In genomic region chr19:16112778-16113177, GRCh38 we compare ENCODE assay signal across 9 cellular contexts. TPM values are rescaled to one million over a fixed set of nuclear protein-coding genes. Genes with fewer than 3 reads are reported as not detected.
DNase-seq lines count a peak whose midpoint lies in the region; ATAC-seq, FAIRE-seq and TF ChIP-seq lines count a peak whose summit lies in the region.
"Had no signal": no experiment of that assay in that cellular context is flagged by ENCODE, and none has a peak within 500 bp of the region (broad histone marks: within the 10 kb centered on the region; RNA-seq: fewer than 3 reads in every experiment).

No MANE protein-coding gene starts in this region.

- H3K9ac ChIP-seq in HepG2 (ENCODE audit: insufficient read depth, low read depth, low read length), result peak overlapping the region; percentile 93; the same call in 1 of the 2 replicates

- TF ChIP-seq EP300 in HepG2 (IDR thresholded peaks at IDR 0.05; ENCODE audit: low read depth in 2 of 2, low read length in 2 of 2) (no peak), HepG2 (CRISPR knock-in tag; IDR thresholded peaks at IDR 0.05; ENCODE audit: borderline replicate concordance) (no peak), upper lobe of left lung (IDR thresholded peaks at IDR 0.05) (no peak)

- peaks cover 30% of the 10 kb centered on the region for H3K36me3 Mint-ChIP-seq in activated CD8-positive, alpha-beta T cell treated with anti-CD3 and anti-CD28 coated beads for 36 hours (ENCODE audit: low read depth)

- 5 to 21% (median 13%) methylated on average over 2 of the region's 2 CpGs for WGBS in heart left ventricle, 4 donors
- 77% methylated on average over 2 of the region's 2 CpGs for whole genome bisulfite sequencing in HepG2 (ENCODE audit: low lambda C conversion rate)
- 24 to 33% methylated on average over 1 to 2 of the region's 2 CpGs for WGBS in upper lobe of left lung, 2 donors

- TF ChIP-seq CTCF in heart left ventricle (IDR thresholded peaks at IDR 0.05) (no peak), HepG2 (CRISPR knock-in tag; IDR thresholded peaks at IDR 0.05) (no peak), upper lobe of left lung (IDR thresholded peaks at IDR 0.05) (no peak)
- no peak for TF ChIP-seq CTCF in activated CD8-positive, alpha-beta T cell treated with anti-CD3 and anti-CD28 coated beads for 36 hours (IDR thresholded peaks at IDR 0.05)

- in situ Hi-C loops in HepG2 (cut with HindIII; ENCODE audit: extremely low pct_ligation_motif_present, low pct_unique_long_range_greater_than_20kb), result no loop called here

- H3K4me1 ChIP-seq in heart left ventricle, result peaks cover 4 to 62% (median 29%) of the 10 kb centered on the region in 12 donors
- peaks cover 47% of the 10 kb centered on the region for H3K4me1 ChIP-seq in HepG2 (ENCODE audit: insufficient read depth, low read length)
- peaks cover 38 to 65% (median 47%) of the 10 kb centered on the region in 4 donors for H3K4me1 ChIP-seq in upper lobe of left lung

- TF ChIP-seq POLR2A in heart left ventricle (IDR thresholded peaks at IDR 0.05), result no peak
- TF ChIP-seq POLR2A in HepG2 (IDR thresholded peaks at IDR 0.05; ENCODE audit: insufficient read depth in 1 of 2, low read depth in 2 of 2, low read length in 2 of 2), result no peak
- no peak for TF ChIP-seq POLR2A in upper lobe of left lung (IDR thresholded peaks at IDR 0.05)

- peaks cover 40% of the 10 kb centered on the region for H3K79me2 ChIP-seq in HepG2 (ENCODE audit: insufficient read depth, low read length)

- intact Hi-C loops in heart left ventricle (cut with DNase I) (loop anchor here in 8 of 10 donors (5.0 kb wide), 4 partner anchors 35 to 75 kb away; partner anchors contain the start of genes TPM4 (in 4 of the 8) and FAM32A (in 2 of the 8)), cardiac septum (cut with DNase I) (loop anchor here (5.0 kb wide), 2 partner anchors 70 to 75 kb away; partner anchors contain the start of gene FAM32A), HepG2 (cut with micrococcal nuclease; ENCODE audit: unreplicated experiment) (no loop called here)
- intact Hi-C loops in activated CD8-positive, alpha-beta T cell treated with anti-CD3 and anti-CD28 coated beads for 36 hours (cut with micrococcal nuclease), result loop anchor here (5.0 kb wide), 1 partner anchor 35 kb away; the partner anchor contains the start of gene TPM4

- peaks cover 5% of the 10 kb centered on the region; the same call in 1 of the 2 replicates for H4K20me1 ChIP-seq in HepG2 (ENCODE audit: insufficient read depth, low read length)

- H3K9me3 Mint-ChIP-seq in activated CD8-positive, alpha-beta T cell treated with anti-CD3 and anti-CD28 coated beads for 36 hours, result no peaks in the 10 kb centered on the region

- no peaks in the 10 kb centered on the region for H3K27me3 ChIP-seq in heart left ventricle
- H3K27me3 ChIP-seq in HepG2 (ENCODE audit: control insufficient read depth in 1 of 2, insufficient read depth in 2 of 2, low read length in 2 of 2), result no peaks in the 10 kb centered on the region; a peak in 1 of 5 replicates
- no peaks in the 10 kb centered on the region for H3K27me3 ChIP-seq in upper lobe of left lung

- peak overlapping the region; percentile 95 for H3K4me3 Mint-ChIP-seq in activated CD8-positive, alpha-beta T cell treated with anti-CD3 and anti-CD28 coated beads for 36 hours

- H3K36me3 ChIP-seq in heart left ventricle (peaks cover 0 to 19% (median 1%) of the 10 kb centered on the region in 9 donors), HepG2 (replicated peaks in 1 of 2; ENCODE audit: control insufficient read depth in 1 of 2, insufficient read depth in 2 of 2, low read length in 2 of 2) (peaks cover under 1 to 5% of the 10 kb centered on the region in 2 experiments; a peak in 4 of 5 replicates), upper lobe of left lung (peaks cover 0 to 7% (median 3%) of the 10 kb centered on the region in 4 donors)

- peak overlapping the region; percentile 96 for H3K4me2 ChIP-seq in HepG2 (ENCODE audit: low read depth, low read length)

- H3K4me3 ChIP-seq in heart left ventricle (peak overlapping the region in 10 of 12 donors; percentile 73 to 99 (median 88)), HepG2 (replicated peaks in 1 of 3; ENCODE audit: insufficient read depth in 1 of 3, low read depth in 2 of 3, low read length in 3 of 3) (peak overlapping the region; percentile 94 to 95 (median 95); a peak in 5 of 6 replicates), upper lobe of left lung (peak overlapping the region in 3 of 4 donors; percentile 68 to 86 (median 78))

- H3K4me1 Mint-ChIP-seq in activated CD8-positive, alpha-beta T cell treated with anti-CD3 and anti-CD28 coated beads for 36 hours (ENCODE audit: low read depth), result peaks cover 46% of the 10 kb centered on the region

- no peak for TF ChIP-seq RAD21 in HepG2 (CRISPR knock-in tag; IDR thresholded peaks at IDR 0.05)

- POLR2A ChIA-PET in activated CD8-positive, alpha-beta T cell treated with anti-CD3 and anti-CD28 coated beads for 36 hours (lab: Charles Lee), result interaction anchor here (0.6 to 1.8 kb wide), 6 partner anchors 14 to 455 kb away, joined by 3 to 7 read pairs (median 4); partner anchors contain the start of genes FAM32A and TPM4
- POLR2A ChIA-PET in HepG2 (lab: Yijun Ruan, JAX), result interaction anchor here (0.8 kb wide), 1 partner anchor 42 kb away, joined by 5 read pairs; no protein-coding TSS in a partner anchor

- no peaks in the 10 kb centered on the region for H3K27me3 Mint-ChIP-seq in activated CD8-positive, alpha-beta T cell treated with anti-CD3 and anti-CD28 coated beads for 36 hours

- CTCF ChIA-PET in activated CD8-positive, alpha-beta T cell treated with anti-CD3 and anti-CD28 coated beads for 36 hours (lab: Charles Lee), result interaction anchor here (0.7 to 3.8 kb wide), 9 partner anchors 22 to 73 kb away, joined by 3 to 31 read pairs (median 4); partner anchors contain the start of genes FAM32A and TPM4
- CTCF ChIA-PET in HepG2 (lab: Yijun Ruan, JAX; ENCODE audit: low intra/inter-chr PET ratio, low total read pairs), result no interaction called here

- DNase-seq in heart left ventricle (no peak), cardiac septum (ENCODE audit: low spot score) (no peak), HepG2 (ENCODE audit: low spot score) (no peak), upper lobe of left lung (no peak)
- DNase-seq in activated CD8-positive, alpha-beta T cell treated with anti-CD3 and anti-CD28 coated beads for 36 hours, result no peak

- BruUV-seq in HepG2 (replicated peaks; lab: Mats Ljungman, UMichigan), result no TSS peak

- ATAC-seq in heart left ventricle (no peak), HepG2 (no peak), upper lobe of left lung (ENCODE audit: low FRiP score in 2 of 2) (no peak), GM18907 (IDR thresholded peaks at IDR 0.05; ENCODE audit: unreplicated experiment) (no peak), HG02870 (IDR thresholded peaks at IDR 0.05; ENCODE audit: unreplicated experiment) (no peak)
- no peak for ATAC-seq in activated CD8-positive, alpha-beta T cell treated with anti-CD3 and anti-CD28 coated beads for 36 hours
- no peak for ATAC-seq in activated CD4-positive, CD25-positive, alpha-beta regulatory T cell treated with anti-CD3 and anti-CD28 coated beads, Interleukin-2, amount 50 U/mL, for 24 hours

- peak overlapping the region; percentile 98 for H3K27ac Mint-ChIP-seq in activated CD8-positive, alpha-beta T cell treated with anti-CD3 and anti-CD28 coated beads for 36 hours

- H3K27ac ChIP-seq in heart left ventricle (peak overlapping the region in 2 of 12 donors; percentile 90 to 97), HepG2 (ENCODE audit: extremely low read length, insufficient read depth, low read length) (peak overlapping the region; percentile 77), upper lobe of left lung (peak overlapping the region; percentile 88 to 98 (median 92))

- no peak overlapping the region for H2AFZ ChIP-seq in HepG2 (ENCODE audit: low read length)

- no peak for FAIRE-seq in HepG2 (lab: Jason Lieb, UNC)

- no peaks in the 10 kb centered on the region for H3K9me3 ChIP-seq in heart left ventricle
- no peaks in the 10 kb centered on the region for H3K9me3 ChIP-seq in HepG2 (ENCODE audit: low read length)
- H3K9me3 ChIP-seq in upper lobe of left lung, result no peaks in the 10 kb centered on the region

RNA-seq across cellular contexts. Expression of gene RAB8A, which starts 1.1 kb away (rescaled TPM):
- total RNA-seq in heart left ventricle (10 to 100 TPM; 10.9 to 53.7 (median 23.7) TPM), cardiac septum (17.8 TPM), HepG2 (2016; rRNA removed; fragmentation: Illumina TruSeq; extraction: Trizol) (44.8 and 45.0 TPM in 2 replicates), upper lobe of left lung (100 to 1,000 TPM in 1 of 6 donors, 10 to 100 TPM in 5; 29.3 to 117 (median 60.6) TPM)
- polyA plus RNA-seq in heart left ventricle (10 to 100 TPM in 1 of 2 donors, 1 to 10 TPM in 1; 7.8 to 32.2 TPM), HepG2 (2011; rRNA removed) (36.7 and 37.0 TPM in 2 replicates)
- total RNA-seq in activated CD8-positive, alpha-beta T cell treated with anti-CD3 and anti-CD28 coated beads for 36 hours, result 100 to 1,000 TPM; 123 to 128 TPM
- total RNA-seq in HepG2 (2016; cell fraction: cytosol; rRNA removed; fragmentation: Illumina TruSeq; extraction: Trizol; ENCODE audit: low read depth), result 12.2 and 13.0 TPM in 2 replicates
- 42.2 and 46.8 TPM in 2 replicates for total RNA-seq in HepG2 (2016; cell fraction: insoluble cytoplasmic fraction; rRNA removed; fragmentation: Illumina TruSeq; extraction: Trizol)
- 26.3 and 29.3 TPM in 2 replicates for total RNA-seq in HepG2 (2016; cell fraction: membrane; rRNA removed; fragmentation: Illumina TruSeq; extraction: Trizol)
- 27.3 and 27.8 TPM in 2 replicates for total RNA-seq in HepG2 (2016; cell fraction: nucleus; rRNA removed; fragmentation: Illumina TruSeq; extraction: Trizol)
- 37.0 and 45.8 TPM in 2 replicates for polyA plus RNA-seq in HepG2 (2011; cell fraction: cytosol; rRNA removed)
- 18.8 and 19.5 TPM in 2 replicates for polyA plus RNA-seq in HepG2 (2011; cell fraction: nucleus; rRNA removed)
- polyA plus RNA-seq in HepG2 (2012), result 25.7 and 50.6 TPM in 2 replicates
- 9.1 and 10.9 TPM in 2 replicates for polyA plus RNA-seq in HepG2 (2016; cell fraction: cytosol; fragmentation: Illumina TruSeq; extraction: Trizol; ENCODE audit: low read depth)
- polyA plus RNA-seq in HepG2 (2016; cell fraction: insoluble cytoplasmic fraction; fragmentation: Illumina TruSeq; extraction: Trizol; ENCODE audit: low read depth), result 58.6 and 65.5 TPM in 2 replicates
- polyA plus RNA-seq in HepG2 (2016; cell fraction: membrane; fragmentation: Illumina TruSeq; extraction: Trizol; ENCODE audit: low read depth), result 18.8 and 20.6 TPM in 2 replicates
- polyA plus RNA-seq in HepG2 (2016; cell fraction: nucleus; fragmentation: Illumina TruSeq; extraction: Trizol; ENCODE audit: insufficient read depth, low read depth), result 51.5 and 63.5 TPM in 2 replicates
- polyA minus RNA-seq in HepG2 (2011; rRNA and poly(A)+ RNA removed; ENCODE audit: low replicate concordance), result 59.4 and 156 TPM in 2 replicates
- 50.6 TPM in 2 replicates for polyA minus RNA-seq in HepG2 (2011; cell fraction: cytosol; rRNA and poly(A)+ RNA removed)
- 60.1 and 69.0 TPM in 2 replicates for polyA minus RNA-seq in HepG2 (2011; cell fraction: nucleus; rRNA and poly(A)+ RNA removed)

RNA-seq across cellular contexts. Expression of gene HSH2D, which starts 30.7 kb away (rescaled TPM):
- 1 to 10 TPM in 2 of 9 donors, under 1 TPM in 3, not detected in 4; 0.16 to 1.8 (median 0.44) TPM for total RNA-seq in heart left ventricle
- under 1 TPM; 0.12 to 0.30 TPM for polyA plus RNA-seq in heart left ventricle
- 0.32 TPM for total RNA-seq in cardiac septum
- 10 to 100 TPM; 23.5 to 25.5 TPM for total RNA-seq in activated CD8-positive, alpha-beta T cell treated with anti-CD3 and anti-CD28 coated beads for 36 hours
- 0.53 and 0.69 TPM in 2 replicates for total RNA-seq in HepG2 (2016; rRNA removed; fragmentation: Illumina TruSeq; extraction: Trizol)
- 0.20 and 0.71 TPM in 2 replicates for total RNA-seq in HepG2 (2016; cell fraction: cytosol; rRNA removed; fragmentation: Illumina TruSeq; extraction: Trizol; ENCODE audit: low read depth)
- total RNA-seq in HepG2 (2016; cell fraction: insoluble cytoplasmic fraction; rRNA removed; fragmentation: Illumina TruSeq; extraction: Trizol), result 0.68 and 0.91 TPM in 2 replicates
- 0.45 and 0.53 TPM in 2 replicates for total RNA-seq in HepG2 (2016; cell fraction: membrane; rRNA removed; fragmentation: Illumina TruSeq; extraction: Trizol)
- 0.75 and 1.1 TPM in 2 replicates for total RNA-seq in HepG2 (2016; cell fraction: nucleus; rRNA removed; fragmentation: Illumina TruSeq; extraction: Trizol)
- 3.2 and 6.3 TPM in 2 replicates for polyA plus RNA-seq in HepG2 (2011; rRNA removed)
- polyA plus RNA-seq in HepG2 (2011; cell fraction: cytosol; rRNA removed), result 2.3 and 3.1 TPM in 2 replicates
- polyA plus RNA-seq in HepG2 (2011; cell fraction: nucleus; rRNA removed), result 7.6 and 12.6 TPM in 2 replicates
- 3.5 and 3.7 TPM in 2 replicates for polyA plus RNA-seq in HepG2 (2012)
- 0.08 and 0.27 TPM in 2 replicates for polyA plus RNA-seq in HepG2 (2016; cell fraction: cytosol; fragmentation: Illumina TruSeq; extraction: Trizol; ENCODE audit: low read depth)
- polyA plus RNA-seq in HepG2 (2016; cell fraction: insoluble cytoplasmic fraction; fragmentation: Illumina TruSeq; extraction: Trizol; ENCODE audit: low read depth), result 0.67 and 0.85 TPM in 2 replicates
- polyA plus RNA-seq in HepG2 (2016; cell fraction: membrane; fragmentation: Illumina TruSeq; extraction: Trizol; ENCODE audit: low read depth), result 0.26 and 0.30 TPM in 2 replicates
- 1.6 and 2.8 TPM in 2 replicates for polyA plus RNA-seq in HepG2 (2016; cell fraction: nucleus; fragmentation: Illumina TruSeq; extraction: Trizol; ENCODE audit: insufficient read depth, low read depth)
- 1.1 and 1.3 TPM in 2 replicates for polyA minus RNA-seq in HepG2 (2011; rRNA and poly(A)+ RNA removed; ENCODE audit: low replicate concordance)
- polyA minus RNA-seq in HepG2 (2011; cell fraction: cytosol; rRNA and poly(A)+ RNA removed), result 0.70 and 1.5 TPM in 2 replicates
- polyA minus RNA-seq in HepG2 (2011; cell fraction: nucleus; rRNA and poly(A)+ RNA removed), result 2.4 and 4.8 TPM in 2 replicates
- total RNA-seq in upper lobe of left lung, result 10 to 100 TPM in 2 of 6 donors, 1 to 10 TPM in 4; 5.9 to 12.6 (median 8.2) TPM
- total RNA-seq: SK-MEL-5 had no signal

RNA-seq across cellular contexts. Expression of gene TPM4, which starts 36.5 kb away (rescaled TPM):
- total RNA-seq in heart left ventricle (100 to 1,000 TPM in 3 of 9 donors, 10 to 100 TPM in 6; 49.2 to 260 (median 92.1) TPM), cardiac septum (95.4 TPM), HepG2 (2016; rRNA removed; fragmentation: Illumina TruSeq; extraction: Trizol) (180 and 226 TPM in 2 replicates), upper lobe of left lung (100 to 1,000 TPM; 258 to 569 (median 392) TPM)
- polyA plus RNA-seq in heart left ventricle (100 to 1,000 TPM in 1 of 2 donors, 10 to 100 TPM in 1; 65.0 to 175 TPM), HepG2 (2011; rRNA removed) (142 and 188 TPM in 2 replicates)
- total RNA-seq in activated CD8-positive, alpha-beta T cell treated with anti-CD3 and anti-CD28 coated beads for 36 hours, result 100 to 1,000 TPM; 230 to 232 TPM
- total RNA-seq in HepG2 (2016; cell fraction: cytosol; rRNA removed; fragmentation: Illumina TruSeq; extraction: Trizol; ENCODE audit: low read depth), result 81.5 and 84.8 TPM in 2 replicates
- 186 and 214 TPM in 2 replicates for total RNA-seq in HepG2 (2016; cell fraction: insoluble cytoplasmic fraction; rRNA removed; fragmentation: Illumina TruSeq; extraction: Trizol)
- 194 and 200 TPM in 2 replicates for total RNA-seq in HepG2 (2016; cell fraction: membrane; rRNA removed; fragmentation: Illumina TruSeq; extraction: Trizol)
- 74.9 and 75.0 TPM in 2 replicates for total RNA-seq in HepG2 (2016; cell fraction: nucleus; rRNA removed; fragmentation: Illumina TruSeq; extraction: Trizol)
- polyA plus RNA-seq in HepG2 (2011; cell fraction: cytosol; rRNA removed), result 121 and 146 TPM in 2 replicates
- polyA plus RNA-seq in HepG2 (2011; cell fraction: nucleus; rRNA removed), result 57.4 and 58.9 TPM in 2 replicates
- polyA plus RNA-seq in HepG2 (2012), result 139 and 145 TPM in 2 replicates
- 109 and 119 TPM in 2 replicates for polyA plus RNA-seq in HepG2 (2016; cell fraction: cytosol; fragmentation: Illumina TruSeq; extraction: Trizol; ENCODE audit: low read depth)
- polyA plus RNA-seq in HepG2 (2016; cell fraction: insoluble cytoplasmic fraction; fragmentation: Illumina TruSeq; extraction: Trizol; ENCODE audit: low read depth), result 311 and 323 TPM in 2 replicates
- 206 and 209 TPM in 2 replicates for polyA plus RNA-seq in HepG2 (2016; cell fraction: membrane; fragmentation: Illumina TruSeq; extraction: Trizol; ENCODE audit: low read depth)
- 143 and 149 TPM in 2 replicates for polyA plus RNA-seq in HepG2 (2016; cell fraction: nucleus; fragmentation: Illumina TruSeq; extraction: Trizol; ENCODE audit: insufficient read depth, low read depth)
- polyA minus RNA-seq in HepG2 (2011; rRNA and poly(A)+ RNA removed; ENCODE audit: low replicate concordance), result 72.8 and 124 TPM in 2 replicates
- polyA minus RNA-seq in HepG2 (2011; cell fraction: cytosol; rRNA and poly(A)+ RNA removed), result 91.4 and 93.5 TPM in 2 replicates
- 76.0 and 77.5 TPM in 2 replicates for polyA minus RNA-seq in HepG2 (2011; cell fraction: nucleus; rRNA and poly(A)+ RNA removed)
